In genomic region chr4:143558286-143558685, GRCh38 we compare ENCODE assay signal across 11 cellular contexts. TPM values are rescaled to one million over a fixed set of nuclear protein-coding genes. Genes with fewer than 3 reads are reported as not detected.
DNase-seq lines count a peak whose midpoint lies in the region; ATAC-seq and TF ChIP-seq lines count a peak whose summit lies in the region.
"Had no signal": no experiment of that assay in that cellular context is flagged by ENCODE, and none has a peak within 500 bp of the region (broad histone marks: within the 10 kb centered on the region; RNA-seq: fewer than 3 reads in every experiment).

No MANE protein-coding gene starts in this region.

- peaks cover 4% of the 10 kb centered on the region for H3K36me3 Mint-ChIP-seq in activated naive CD8-positive, alpha-beta T cell
- peaks cover 0 to 8% (median 0%) of the 10 kb centered on the region in 5 donors for H3K36me3 Mint-ChIP-seq in naive thymus-derived CD4-positive, alpha-beta T cell

- no peak for TF ChIP-seq CTCF in DOHH2 (IDR thresholded peaks at IDR 0.05; ENCODE audit: low read depth, low read length, poor library complexity, severe bottlenecking)

- H3K4me2 ChIP-seq in DOHH2 (ENCODE audit: low read length): peak overlapping the region; percentile 71; the same call in 1 of the 2 replicates

- intact Hi-C loops in naive thymus-derived CD4-positive, alpha-beta T cell (cut with micrococcal nuclease): loop anchor here (2.0 to 10.0 kb wide), 4 partner anchors 349 to 1537 kb away; partner anchors contain the start of genes ABCE1 (in 1 of the 2), ANAPC10 (in 1 of the 2) and GYPE (in 1 of the 2)

- CTCF ChIA-PET in naive thymus-derived CD4-positive, alpha-beta T cell (lab: Charles Lee): interaction anchor here (1.0 to 3.1 kb wide), 4 partner anchors 11 to 43 kb away, joined by 3 to 14 read pairs (median 6); no protein-coding TSS in a partner anchor

- no peak overlapping the region for H3K27ac Mint-ChIP-seq in activated naive CD8-positive, alpha-beta T cell
- peak overlapping the region in 6 of 9 donors; percentile 17 to 95 (median 86) for H3K27ac Mint-ChIP-seq in naive thymus-derived CD4-positive, alpha-beta T cell

- H3F3A ChIP-seq in DOHH2 (ENCODE audit: control insufficient read depth, insufficient read depth): peaks cover 16% of the 10 kb centered on the region

- DNase-seq in NCI-H82 (lab: John Stamatoyannopoulos, UW) (peak; percentile 56), NCI-H82 treated with DMSO at 0.1 percent for 48 hours (lab: John Stamatoyannopoulos, UW; ENCODE audit: unreplicated experiment) (no peak), HPDE6-E6E7 (ENCODE audit: extremely low spot score) (no peak), NCI-H1930 (lab: John Stamatoyannopoulos, UW) (no peak)
- no peak for DNase-seq in naive thymus-derived CD4-positive, alpha-beta T cell

- H3K9me3 Mint-ChIP-seq in activated naive CD8-positive, alpha-beta T cell (ENCODE audit: low read depth): no peaks in the 10 kb centered on the region
- no peaks in the 10 kb centered on the region for H3K9me3 Mint-ChIP-seq in naive thymus-derived CD4-positive, alpha-beta T cell

- H4K20me1 ChIP-seq in DOHH2 (ENCODE audit: control insufficient read depth, insufficient read depth, low read depth, low read length): no peaks in the 10 kb centered on the region

- no peaks in the 10 kb centered on the region for H3K27me3 Mint-ChIP-seq in activated naive CD8-positive, alpha-beta T cell
- H3K27me3 Mint-ChIP-seq in naive thymus-derived CD4-positive, alpha-beta T cell: no peaks in the 10 kb centered on the region

- H3K36me3 ChIP-seq in DOHH2 (ENCODE audit: control insufficient read depth, low read length): peaks cover 18% of the 10 kb centered on the region
- peaks cover 0 to 3% (median 0%) of the 10 kb centered on the region in 3 experiments for H3K36me3 ChIP-seq in naive thymus-derived CD4-positive, alpha-beta T cell (ENCODE audit: control insufficient read depth in 2 of 3, insufficient read depth in 3 of 3, low read length in 3 of 3)
- H3K36me3 ChIP-seq: uterus had no signal

- no peak overlapping the region for H3K4me3 ChIP-seq in DOHH2 (ENCODE audit: low read length)
- no peak overlapping the region for H3K4me3 ChIP-seq in naive thymus-derived CD4-positive, alpha-beta T cell (ENCODE audit: low read length)

- H3K9me2 ChIP-seq in DOHH2 (replicated peaks; ENCODE audit: control insufficient read depth, low read length): no peaks in the 10 kb centered on the region
- H3K9me2 ChIP-seq: SK-N-SH had no signal

- H3K27me3 ChIP-seq in DOHH2 (ENCODE audit: control insufficient read depth, low read length): no peaks in the 10 kb centered on the region
- H3K27me3 ChIP-seq in naive thymus-derived CD4-positive, alpha-beta T cell (ENCODE audit: control insufficient read depth in 2 of 2, insufficient read depth in 2 of 2, low read length in 2 of 2): no peaks in the 10 kb centered on the region
- H3K27me3 ChIP-seq: body of pancreas, uterus had no signal

- H3K4me3 Mint-ChIP-seq in activated naive CD8-positive, alpha-beta T cell: peak overlapping the region; percentile 90
- peak overlapping the region in 6 of 10 donors; percentile 87 to 96 (median 90) for H3K4me3 Mint-ChIP-seq in naive thymus-derived CD4-positive, alpha-beta T cell

- H3K9me3 ChIP-seq in DOHH2 (ENCODE audit: control insufficient read depth, insufficient read depth, low read length): peaks cover 3% of the 10 kb centered on the region; the same call in 1 of the 2 replicates
- no peaks in the 10 kb centered on the region for H3K9me3 ChIP-seq in naive thymus-derived CD4-positive, alpha-beta T cell (ENCODE audit: control insufficient read depth in 2 of 3, low read length in 3 of 3)
- H3K9me3 ChIP-seq: body of pancreas, SK-N-SH, uterus had no signal

- peaks cover 30% of the 10 kb centered on the region for H3K4me1 Mint-ChIP-seq in activated naive CD8-positive, alpha-beta T cell (ENCODE audit: low read depth)
- peaks cover 8 to 40% (median 28%) of the 10 kb centered on the region in 7 donors for H3K4me1 Mint-ChIP-seq in naive thymus-derived CD4-positive, alpha-beta T cell

- ATAC-seq in naive thymus-derived CD4-positive, alpha-beta T cell: no peak
- ATAC-seq in HG03520 (IDR thresholded peaks at IDR 0.05; ENCODE audit: unreplicated experiment): no peak

- peaks cover 5% of the 10 kb centered on the region; the same call in 1 of the 2 replicates for H3K79me2 ChIP-seq in DOHH2 (ENCODE audit: control insufficient read depth, low read length)

- POLR2A ChIA-PET in naive thymus-derived CD4-positive, alpha-beta T cell (lab: Charles Lee): interaction anchor here (0.7 to 1.5 kb wide), 2 partner anchors 12 to 44 kb away, joined by 3 to 7 read pairs; no protein-coding TSS in a partner anchor

- no peak overlapping the region for H3K27ac ChIP-seq in DOHH2 (ENCODE audit: low read depth, low read length)
- H3K27ac ChIP-seq in naive thymus-derived CD4-positive, alpha-beta T cell (ENCODE audit: low read depth, low read length): peak overlapping the region; percentile 52

- peaks cover 18% of the 10 kb centered on the region for H3K4me1 ChIP-seq in DOHH2 (ENCODE audit: control insufficient read depth, low read length)
- peaks cover 7 to 11% of the 10 kb centered on the region in 2 donors for H3K4me1 ChIP-seq in naive thymus-derived CD4-positive, alpha-beta T cell (ENCODE audit: control insufficient read depth in 2 of 2, insufficient read depth in 2 of 2, low read length in 2 of 2)
- H3K4me1 ChIP-seq: uterus had no signal

RNA-seq across cellular contexts. Expression of gene SMARCA5, which starts 44.8 kb away (rescaled TPM):
- 10 to 100 TPM; 48.3 to 58.2 (median 54.4) TPM for total RNA-seq in naive thymus-derived CD4-positive, alpha-beta T cell
- polyA plus RNA-seq in naive thymus-derived CD4-positive, alpha-beta T cell: 10 to 100 TPM; 24.2 to 32.9 TPM
